ENCODE assay signal across 13 cellular contexts in genomic region chr11:62667460-62667859, GRCh38. TPM values are rescaled to one million over a fixed set of nuclear protein-coding genes. Genes with fewer than 3 reads are reported as not detected.
DNase-seq lines count a peak whose midpoint lies in the region; ATAC-seq and TF ChIP-seq lines count a peak whose summit lies in the region.
"Had no signal": no experiment of that assay in that cellular context is flagged by ENCODE, and none has a peak within 500 bp of the region (broad histone marks: within the 10 kb centered on the region; RNA-seq: fewer than 3 reads in every experiment).

No MANE protein-coding gene starts in this region.

- CTCF ChIA-PET in CD8-positive, alpha-beta memory T cell (lab: Charles Lee): interaction anchor here (1.0 to 1.9 kb wide), 6 partner anchors 9 to 243 kb away, joined by 3 to 7 read pairs (median 4); partner anchors contain the start of genes B3GAT3, INTS5, TMEM179B and TUT1

- POLR2A ChIA-PET in CD8-positive, alpha-beta memory T cell (lab: Charles Lee): interaction anchor here (0.7 to 4.6 kb wide), 5 partner anchors 15 to 76 kb away, joined by 3 to 52 read pairs (median 9); partner anchors contain the start of genes GANAB, INTS5, MTA2 and TUT1

- H3K27me3 Mint-ChIP-seq in CD8-positive, alpha-beta memory T cell: peaks cover 0 to 4% of the 10 kb centered on the region in 2 donors
- H3K27me3 Mint-ChIP-seq in IgD-negative memory B cell (no peaks in the 10 kb centered on the region), nephron (ENCODE audit: low read depth) (no peaks in the 10 kb centered on the region)
- H3K27me3 Mint-ChIP-seq in activated naive CD8-positive, alpha-beta T cell: no peaks in the 10 kb centered on the region
- H3K27me3 Mint-ChIP-seq: central memory CD8-positive, alpha-beta T cell had no signal

- peaks cover 0 to 54% (median 4%) of the 10 kb centered on the region in 3 donors for H3K36me3 Mint-ChIP-seq in CD8-positive, alpha-beta memory T cell
- H3K36me3 Mint-ChIP-seq in IgD-negative memory B cell (no peaks in the 10 kb centered on the region), nephron (ENCODE audit: low read depth) (peaks cover 20% of the 10 kb centered on the region)
- H3K36me3 Mint-ChIP-seq in activated naive CD8-positive, alpha-beta T cell: peaks cover 7% of the 10 kb centered on the region

- DNase-seq in CD8-positive, alpha-beta memory T cell: no peak
- DNase-seq in HuH-7 (ENCODE audit: low spot score): no peak
- no peak for DNase-seq in retina
- DNase-seq in activated gamma-delta T cell (lab: John Stamatoyannopoulos, UW): no peak
- DNase-seq: H7; NCI-H1694; Right ventricle myocardium superior; stimulated activated CD4-positive, alpha-beta T cell treated with anti-CD3 and anti-CD28 coated beads, Interleukin-15, amount 100 ng/mL, for 24 hours had no signal

- H3K9me3 ChIP-seq in CD8-positive, alpha-beta memory T cell (ENCODE audit: low read length): no peaks in the 10 kb centered on the region

- H3K27ac ChIP-seq in CD8-positive, alpha-beta memory T cell (ENCODE audit: low read depth, low read length): no peak overlapping the region

- H3K27me3 ChIP-seq in CD8-positive, alpha-beta memory T cell (ENCODE audit: insufficient read depth, low read length, poor library complexity, severe bottlenecking): no peaks in the 10 kb centered on the region

- TF ChIP-seq CTCF in nephron (IDR thresholded peaks at IDR 0.05; ENCODE audit: unreplicated experiment in 3 of 3): no peak

- no peaks in the 10 kb centered on the region for H3K9me3 Mint-ChIP-seq in CD8-positive, alpha-beta memory T cell
- H3K9me3 Mint-ChIP-seq in IgD-negative memory B cell: no peaks in the 10 kb centered on the region
- no peaks in the 10 kb centered on the region for H3K9me3 Mint-ChIP-seq in activated naive CD8-positive, alpha-beta T cell (ENCODE audit: low read depth)
- no peaks in the 10 kb centered on the region for H3K9me3 Mint-ChIP-seq in nephron
- H3K9me3 Mint-ChIP-seq: central memory CD8-positive, alpha-beta T cell had no signal

- ATAC-seq in HG03457 (IDR thresholded peaks at IDR 0.05; ENCODE audit: unreplicated experiment): no peak

- peaks cover 50 to 74% (median 53%) of the 10 kb centered on the region in 3 donors for H3K4me1 Mint-ChIP-seq in CD8-positive, alpha-beta memory T cell
- peaks cover 31 to 34% (median 34%) of the 10 kb centered on the region in 3 donors for H3K4me1 Mint-ChIP-seq in IgD-negative memory B cell
- peaks cover 49% of the 10 kb centered on the region for H3K4me1 Mint-ChIP-seq in activated naive CD8-positive, alpha-beta T cell (ENCODE audit: low read depth)
- H3K4me1 Mint-ChIP-seq in nephron: peaks cover 35% of the 10 kb centered on the region

- H3K36me3 ChIP-seq in CD8-positive, alpha-beta memory T cell (ENCODE audit: insufficient read depth, low read length): peaks cover 18% of the 10 kb centered on the region

- peaks cover 38% of the 10 kb centered on the region for H3K4me1 ChIP-seq in CD8-positive, alpha-beta memory T cell (ENCODE audit: insufficient read depth, low read length)

- peak overlapping the region; percentile 98 for H3K4me3 ChIP-seq in CD8-positive, alpha-beta memory T cell (ENCODE audit: low read length)

- H3K27ac Mint-ChIP-seq in CD8-positive, alpha-beta memory T cell: peak overlapping the region in 4 of 8 donors; percentile 71 to 99 (median 82)
- H3K27ac Mint-ChIP-seq in IgD-negative memory B cell (peak overlapping the region in 2 of 3 donors; percentile 98), nephron (peak overlapping the region; percentile 89 to 99 (median 96))
- H3K27ac Mint-ChIP-seq in activated naive CD8-positive, alpha-beta T cell: peak overlapping the region; percentile 66

- H3K4me3 Mint-ChIP-seq in CD8-positive, alpha-beta memory T cell: peak overlapping the region; percentile 17 to 100 (median 96)
- H3K4me3 Mint-ChIP-seq in IgD-negative memory B cell (peak overlapping the region in 3 of 4 donors; percentile 63 to 99 (median 98)), nephron (peak overlapping the region; percentile 96 to 99 (median 99))
- H3K4me3 Mint-ChIP-seq in activated naive CD8-positive, alpha-beta T cell: peak overlapping the region; percentile 96

RNA-seq across cellular contexts. Expression of gene CSKMT, which starts 2.3 kb away (rescaled TPM):
- total RNA-seq in CD8-positive, alpha-beta memory T cell: 10 to 100 TPM; 43.1 to 48.3 TPM
- polyA plus RNA-seq in CD8-positive, alpha-beta memory T cell: 3.6 TPM
- 6.3 TPM for polyA plus RNA-seq in IgD-negative memory B cell

RNA-seq across cellular contexts. Expression of gene C11orf98, which starts 2.5 kb away (rescaled TPM):
- 100 to 1,000 TPM; 178 to 182 TPM for total RNA-seq in CD8-positive, alpha-beta memory T cell
- 118 TPM for polyA plus RNA-seq in CD8-positive, alpha-beta memory T cell
- polyA plus RNA-seq in IgD-negative memory B cell: 96.3 TPM

RNA-seq across cellular contexts. Expression of gene UQCC3, which starts 4.0 kb away (rescaled TPM):
- 1 to 10 TPM; 7.1 to 7.5 TPM for total RNA-seq in CD8-positive, alpha-beta memory T cell
- polyA plus RNA-seq in CD8-positive, alpha-beta memory T cell: 11.2 TPM
- polyA plus RNA-seq in IgD-negative memory B cell: 13.7 TPM

RNA-seq across cellular contexts. Expression of gene LBHD1, which starts 4.6 kb away (rescaled TPM):
- total RNA-seq in CD8-positive, alpha-beta memory T cell: 10 to 100 TPM; 22.6 to 22.9 TPM
- 7.6 TPM for polyA plus RNA-seq in CD8-positive, alpha-beta memory T cell
- 6.2 TPM for polyA plus RNA-seq in IgD-negative memory B cell

RNA-seq across cellular contexts. Expression of gene UBXN1, which starts 11.4 kb away (rescaled TPM):
- total RNA-seq in CD8-positive, alpha-beta memory T cell: 100 to 1,000 TPM; 142 to 143 TPM
- polyA plus RNA-seq in CD8-positive, alpha-beta memory T cell: 164 TPM
- 228 TPM for polyA plus RNA-seq in IgD-negative memory B cell
